ENCODE assay signal across 36 cellular contexts in genomic region chr18:45870419-45870818, GRCh38. TPM values are rescaled to one million over a fixed set of nuclear protein-coding genes. Genes with fewer than 3 reads are reported as not detected.
"Had no signal": no experiment of that assay in that cellular context is flagged by ENCODE, and none has a peak within 500 bp of the region (broad histone marks: within the 10 kb centered on the region; RNA-seq: fewer than 3 reads in every experiment).

No MANE protein-coding gene starts in this region.

- H3K27me3 ChIP-seq: adrenal gland, body of pancreas, brain microvascular endothelial cell, breast epithelium had no signal

- DNase-seq: activated B cell treated with CpG ODN at 0.5 μM for 24 hours; activated CD4-positive, alpha-beta memory T cell treated with anti-CD3 and anti-CD28 coated beads for 36 hours; activated CD4-positive, alpha-beta T cell treated with anti-CD3 and anti-CD28 coated beads for 4 hours; activated CD4-positive, alpha-beta T cell treated with anti-CD3 and anti-CD28 coated beads, Interleukin-2, amount 10 ng/mL, durations not matched to agents 24 days and 14 days; activated CD4-positive, alpha-beta T cell treated with anti-CD3 and anti-CD28 coated beads, Interleukin-2, amount 50 U/mL, for 1 hour; activated CD4-positive, alpha-beta T cell treated with anti-CD3 and anti-CD28 coated beads, Interleukin-2, amount 50 U/mL, for 4 hours; activated CD4-positive, CD25-positive, alpha-beta regulatory T cell treated with anti-CD3 and anti-CD28 coated beads, Interleukin-2, amount 50 U/mL, for 72 hours; activated CD8-positive, alpha-beta memory T cell treated with anti-CD3 and anti-CD28 coated beads, Interleukin-2, amount 50 U/mL, for 4 hours; activated CD8-positive, alpha-beta T cell treated with anti-CD3 and anti-CD28 coated beads for 36 hours; activated effector memory CD4-positive, alpha-beta T cell treated with anti-CD3 and anti-CD28 coated beads, Interleukin-2, amount 50 U/mL, for 16 hours; activated gamma-delta T cell treated with Interleukin-2 at 50 U/mL for 16 hours; activated naive CD4-positive, alpha-beta T cell; activated naive CD4-positive, alpha-beta T cell treated with anti-CD3 and anti-CD28 coated beads for 36 hours; activated naive CD4-positive, alpha-beta T cell treated with anti-CD3 and anti-CD28 coated beads, Interleukin-2, amount 50 U/mL, for 16 hours; activated naive CD8-positive, alpha-beta T cell treated with anti-CD3 and anti-CD28 coated beads, Interleukin-2, amount 10 ng/mL, durations not matched to agents 7 days and 5 days; activated T-cell treated with anti-CD3 and anti-CD28 coated beads for 4 hours; activated T-cell treated with anti-CD3 and anti-CD28 coated beads, Interleukin-2, amount 50 U/mL, for 1 hour; activated T-cell treated with anti-CD3 and anti-CD28 coated beads, Interleukin-2, amount 50 U/mL, for 4 hours; activated T-cell treated with anti-CD3 and anti-CD28 coated beads, Interleukin-2, amount 50 U/mL, for 72 hours; adrenal gland; amniotic stem cell; aorta; brain microvascular endothelial cell; central memory CD4-positive, alpha-beta T cell; T-helper 1 cell; T-helper 2 cell; T-helper 9 cell had no signal

- H3K27me3 Mint-ChIP-seq: activated B cell treated with CpG ODN at 0.5 μM for 24 hours; activated CD4-positive, alpha-beta memory T cell treated with anti-CD3 and anti-CD28 coated beads for 36 hours; activated CD4-positive, alpha-beta T cell treated with anti-CD3 and anti-CD28 coated beads, Interleukin-2, amount 10 ng/mL, durations not matched to agents 24 days and 14 days; activated CD8-positive, alpha-beta T cell treated with anti-CD3 and anti-CD28 coated beads for 36 hours; activated naive CD8-positive, alpha-beta T cell treated with anti-CD3 and anti-CD28 coated beads, Interleukin-2, amount 10 ng/mL, durations not matched to agents 7 days and 5 days; activated T-helper 17 cell treated with anti-CD3 and anti-CD28 coated beads, Interleukin-2, amount 50 U/mL, for 72 hours had no signal

- H3K27ac Mint-ChIP-seq: activated B cell treated with CpG ODN at 0.5 μM for 24 hours; activated CD4-positive, alpha-beta memory T cell treated with anti-CD3 and anti-CD28 coated beads for 36 hours; activated CD4-positive, alpha-beta T cell treated with anti-CD3 and anti-CD28 coated beads, Interleukin-2, amount 10 ng/mL, durations not matched to agents 24 days and 14 days; activated CD8-positive, alpha-beta T cell treated with anti-CD3 and anti-CD28 coated beads for 36 hours; activated naive CD4-positive, alpha-beta T cell treated with anti-CD3 and anti-CD28 coated beads for 36 hours; activated naive CD4-positive, alpha-beta T cell treated with anti-CD3 and anti-CD28 coated beads, Interleukin-2, amount 50 U/mL, for 72 hours; activated naive CD8-positive, alpha-beta T cell treated with anti-CD3 and anti-CD28 coated beads, Interleukin-2, amount 10 ng/mL, durations not matched to agents 7 days and 5 days; activated T-cell treated with anti-CD3 and anti-CD28 coated beads, Interleukin-2, amount 50 U/mL, for 72 hours; activated T-helper 1 cell treated with anti-CD3 and anti-CD28 coated beads, Interleukin-12 subunit alpha, Interleukin-12 subunit beta, Interleukin-2, Interleukin-4 antibody, amounts not matched to agents 30 ng/mL and 10 ng/mL and 1 ng/mL, durations not matched to agents 14 hours and 24 hours and 36 hours; activated T-helper 17 cell treated with anti-CD3 and anti-CD28 coated beads, Interleukin-2, amount 50 U/mL, for 72 hours; T-helper 1 cell treated with Interleukin-12 subunit alpha and Interleukin-12 subunit beta and Interleukin-4 antibody, amounts not matched to agents 30 μg/mL and 1 μg/mL, for 36 hours; T-helper 2 cell treated with Interferon-gamma antibody and Interleukin-4, amounts not matched to agents 5 μg/mL and 100 μg/mL, for 36 hours had no signal

- ATAC-seq: activated CD8-positive, alpha-beta T cell treated with anti-CD3 and anti-CD28 coated beads for 36 hours; activated naive CD4-positive, alpha-beta T cell treated with anti-CD3 and anti-CD28 coated beads, Interleukin-2, amount 50 U/mL, for 72 hours; activated T-cell treated with anti-CD3 and anti-CD28 coated beads, Interleukin-2, amount 50 U/mL, for 4 hours; activated T-cell treated with anti-CD3 and anti-CD28 coated beads, Interleukin-2, amount 50 U/mL, for 72 hours; activated T-helper 17 cell treated with anti-CD3 and anti-CD28 coated beads, Interleukin-2, amount 50 U/mL, for 72 hours; body of pancreas had no signal

- H3K9me3 Mint-ChIP-seq: activated T-helper 17 cell treated with anti-CD3 and anti-CD28 coated beads, Interleukin-2, amount 50 U/mL, for 72 hours had no signal

- H3K4me3 Mint-ChIP-seq: activated B cell treated with CpG ODN at 0.5 μM for 24 hours; activated CD4-positive, alpha-beta memory T cell treated with anti-CD3 and anti-CD28 coated beads for 36 hours; activated CD4-positive, alpha-beta T cell treated with anti-CD3 and anti-CD28 coated beads, Interleukin-2, amount 10 ng/mL, durations not matched to agents 24 days and 14 days; activated CD8-positive, alpha-beta T cell treated with anti-CD3 and anti-CD28 coated beads for 36 hours; activated naive CD4-positive, alpha-beta T cell treated with anti-CD3 and anti-CD28 coated beads for 36 hours; activated naive CD8-positive, alpha-beta T cell treated with anti-CD3 and anti-CD28 coated beads, Interleukin-2, amount 10 ng/mL, durations not matched to agents 7 days and 5 days; activated T-cell treated with anti-CD3 and anti-CD28 coated beads, Interleukin-2, amount 50 U/mL, for 4 hours; activated T-cell treated with anti-CD3 and anti-CD28 coated beads, Interleukin-2, amount 50 U/mL, for 72 hours; activated T-helper 1 cell treated with anti-CD3 and anti-CD28 coated beads, Interleukin-12 subunit alpha, Interleukin-12 subunit beta, Interleukin-2, Interleukin-4 antibody, amounts not matched to agents 30 ng/mL and 10 ng/mL and 1 ng/mL, durations not matched to agents 14 hours and 24 hours and 36 hours; activated T-helper 17 cell treated with anti-CD3 and anti-CD28 coated beads, Interleukin-2, amount 50 U/mL, for 72 hours; T-helper 1 cell treated with Interleukin-12 subunit alpha and Interleukin-12 subunit beta and Interleukin-4 antibody, amounts not matched to agents 30 μg/mL and 1 μg/mL, for 36 hours; T-helper 2 cell treated with Interferon-gamma antibody and Interleukin-4, amounts not matched to agents 5 μg/mL and 100 μg/mL, for 36 hours had no signal

- H3K9me3 ChIP-seq: adrenal gland, body of pancreas, breast epithelium had no signal

- H3K4me1 ChIP-seq: adrenal gland, body of pancreas, breast epithelium had no signal

- H3K4me3 ChIP-seq: adrenal gland, body of pancreas, breast epithelium had no signal

RNA-seq across cellular contexts. Expression of gene SIGLEC15, which starts 44.9 kb away (rescaled TPM):
- total RNA-seq: activated B cell treated with CpG ODN at 0.5 μM for 24 hours; activated CD4-positive, alpha-beta memory T cell treated with anti-CD3 and anti-CD28 coated beads for 36 hours; activated CD4-positive, alpha-beta T cell treated with anti-CD3 and anti-CD28 coated beads, Interleukin-2, amount 10 ng/mL, durations not matched to agents 24 days and 14 days; activated CD8-positive, alpha-beta memory T cell treated with anti-CD3 and anti-CD28 coated beads for 36 hours; activated CD8-positive, alpha-beta T cell treated with anti-CD3 and anti-CD28 coated beads for 36 hours; activated naive CD4-positive, alpha-beta T cell treated with anti-CD3 and anti-CD28 coated beads for 36 hours; activated naive CD4-positive, alpha-beta T cell treated with anti-CD3 and anti-CD28 coated beads, Interleukin-2, amount 50 U/mL, for 72 hours; activated naive CD8-positive, alpha-beta T cell treated with anti-CD3 and anti-CD28 coated beads, Interleukin-2, amount 10 ng/mL, durations not matched to agents 7 days and 5 days; activated T-cell treated with anti-CD3 and anti-CD28 coated beads, Interleukin-2, amount 50 U/mL, for 4 hours; activated T-cell treated with anti-CD3 and anti-CD28 coated beads, Interleukin-2, amount 50 U/mL, for 72 hours; activated T-helper 1 cell treated with anti-CD3 and anti-CD28 coated beads, Interleukin-12 subunit alpha, Interleukin-12 subunit beta, Interleukin-2, Interleukin-4 antibody, amounts not matched to agents 30 ng/mL and 10 ng/mL and 1 ng/mL, durations not matched to agents 14 hours and 24 hours and 36 hours; activated T-helper 17 cell treated with anti-CD3 and anti-CD28 coated beads, Interleukin-2, amount 50 U/mL, for 72 hours; cardiac septum had no signal
